In genomic region chr3:57983734-57984518, GRCh38 we compare ENCODE assay signal across 8 cellular contexts. TPM values are rescaled to one million over a fixed set of nuclear protein-coding genes. Genes with fewer than 3 reads are reported as not detected.
DNase-seq lines count a peak whose midpoint lies in the region; ATAC-seq and TF ChIP-seq lines count a peak whose summit lies in the region.

No MANE protein-coding gene starts in this region.

- peak in 1 of 2 experiments; percentile 94; a peak in 2 of 4 replicates for TF ChIP-seq EP300 in SK-N-SH (IDR thresholded peaks at IDR 0.05; ENCODE audit: borderline replicate concordance in 1 of 2, low read depth in 1 of 2, low read length in 1 of 2)

- intact Hi-C loops in ascending aorta (cut with DNase I) (no loop called here), lower lobe of right lung (cut with DNase I) (no loop called here)

- peak overlapping the region; percentile 54; the same call in 1 of the 2 replicates for H3K9ac ChIP-seq in SK-N-SH

- H3K36me3 ChIP-seq in SK-N-SH (replicated peaks in 1 of 2; ENCODE audit: control insufficient read depth in 1 of 2, insufficient read depth in 2 of 2, low read length in 1 of 2) (no peaks in the 10 kb centered on the region), ascending aorta (no peaks in the 10 kb centered on the region), lower lobe of right lung (no peaks in the 10 kb centered on the region)

- WGBS in SK-N-SH (ENCODE audit: low lambda C conversion rate), result 13% methylated on average over 5 of the region's 5 CpGs

- CTCF ChIA-PET in SK-N-SH (lab: Yijun Ruan, JAX), result no interaction called here

- DNase-seq in Ammon's horn (ENCODE audit: low spot score), result peak; percentile 77
- DNase-seq in SK-N-SH, result no peak
- peak; percentile 30 to 79 for DNase-seq in ascending aorta (ENCODE audit: low spot score in 2 of 2)
- peak; percentile 66 for DNase-seq in lower lobe of right lung
- peak; percentile 8 to 53 for DNase-seq in stimulated activated CD8-positive, alpha-beta memory T cell treated with anti-CD3 and anti-CD28 coated beads, Interleukin-7, amount 100 ng/mL, for 48 hours (ENCODE audit: extremely low read depth in 1 of 2, low read depth in 1 of 2)
- no peak for DNase-seq in ecto neural progenitor cell (ENCODE audit: low spot score)

- H4K20me1 ChIP-seq in SK-N-SH (ENCODE audit: insufficient read depth), result no peaks in the 10 kb centered on the region

- H3K9me3 ChIP-seq in SK-N-SH, result no peaks in the 10 kb centered on the region
- H3K9me3 ChIP-seq in ascending aorta, result no peaks in the 10 kb centered on the region
- no peaks in the 10 kb centered on the region for H3K9me3 ChIP-seq in lower lobe of right lung

- POLR2A ChIA-PET in SK-N-SH (lab: Yijun Ruan, JAX), result no interaction called here

- H3K4me3 ChIP-seq in SK-N-SH (ENCODE audit: low read depth in 2 of 2, low read length in 1 of 2), result no peak overlapping the region
- H3K4me3 ChIP-seq in ascending aorta, result no peak overlapping the region
- no peak overlapping the region for H3K4me3 ChIP-seq in lower lobe of right lung

- peak; percentile 95 for ATAC-seq in GM19372 (IDR thresholded peaks at IDR 0.05; ENCODE audit: low read depth, unreplicated experiment)
- ATAC-seq in HG03457 (IDR thresholded peaks at IDR 0.05; ENCODE audit: unreplicated experiment), result peak; percentile 97
- ATAC-seq in lower lobe of right lung, result peak; percentile 86 to 93

- H3K9me2 ChIP-seq in SK-N-SH, result no peaks in the 10 kb centered on the region

- H3F3A ChIP-seq in SK-N-SH (replicated peaks; ENCODE audit: insufficient read depth), result peaks cover 14% of the 10 kb centered on the region

- H3K27me3 ChIP-seq in SK-N-SH (ENCODE audit: insufficient read depth) (no peaks in the 10 kb centered on the region), ascending aorta (no peaks in the 10 kb centered on the region), lower lobe of right lung (ENCODE audit: low read depth) (no peaks in the 10 kb centered on the region)

- H3K4me1 ChIP-seq in SK-N-SH (ENCODE audit: control insufficient read depth in 1 of 2, insufficient read depth in 2 of 2, low read depth in 1 of 2, low read length in 1 of 2), result peaks cover 0 to 9% of the 10 kb centered on the region in 2 experiments; a peak in 2 of 4 replicates
- H3K4me1 ChIP-seq in ascending aorta, result no peaks in the 10 kb centered on the region
- H3K4me1 ChIP-seq in lower lobe of right lung, result peaks cover 25% of the 10 kb centered on the region

- peak overlapping the region; percentile 25 to 90; a peak in 3 of 4 replicates for H3K27ac ChIP-seq in SK-N-SH (ENCODE audit: low read depth in 2 of 2, low read length in 1 of 2)
- H3K27ac ChIP-seq in ascending aorta, result no peak overlapping the region
- H3K27ac ChIP-seq in lower lobe of right lung, result peak overlapping the region; percentile 59

- no peak for TF ChIP-seq CTCF in SK-N-SH (IDR thresholded peaks at IDR 0.05)
- no peak for TF ChIP-seq CTCF in ascending aorta (IDR thresholded peaks at IDR 0.05)
- TF ChIP-seq CTCF in lower lobe of right lung (IDR thresholded peaks at IDR 0.05), result no peak

- H2AFZ ChIP-seq in SK-N-SH (ENCODE audit: low read depth), result peak overlapping the region; percentile 23; the same call in 1 of the 2 replicates

- H3K4me2 ChIP-seq in SK-N-SH, result peak overlapping the region; percentile 60

- no peaks in the 10 kb centered on the region for H3K79me2 ChIP-seq in SK-N-SH (ENCODE audit: insufficient read depth)

- TF ChIP-seq RAD21 in SK-N-SH (IDR thresholded peaks at IDR 0.05; ENCODE audit: low read length), result no peak

TF ChIP-seq in SK-N-SH, 30 proteins besides CTCF, POLR2A, EP300 and RAD21 (continues in another document):
- TF ChIP-seq MEF2A (IDR thresholded peaks at IDR 0.05; ENCODE audit: borderline replicate concordance, low read depth) (peak; percentile 63; the same call in 1 of the 2 replicates), FOXJ3 (CRISPR knock-in tag; IDR thresholded peaks at IDR 0.05) (no peak), FOSL2 (IDR thresholded peaks at IDR 0.05; ENCODE audit: borderline replicate concordance, low read depth) (peak; percentile 96), RCOR1 (IDR thresholded peaks at IDR 0.05; ENCODE audit: low read length) (no peak), PBX3 (IDR thresholded peaks at IDR 0.05) (peak; percentile 93), POLR2AphosphoS5 (IDR thresholded peaks at IDR 0.05; ENCODE audit: low read depth, low read length) (peak; percentile 72; the same call in 1 of the 2 replicates), ZBTB33 (IDR thresholded peaks at IDR 0.05; ENCODE audit: borderline replicate concordance, low read depth) (peak; percentile 61), GABPA (IDR thresholded peaks at IDR 0.05; ENCODE audit: low read depth) (0 out of 2 replicates have a peak, but pooled peaks have one; percentile 17), ELF1 (IDR thresholded peaks at IDR 0.05) (no peak; the same call in 1 of the 2 replicates), JUND (IDR thresholded peaks at IDR 0.05) (peak; percentile 94), FOXM1 (IDR thresholded peaks at IDR 0.05; ENCODE audit: low read depth) (peak; percentile 65; the same call in 1 of the 2 replicates), TCF12 (IDR thresholded peaks at IDR 0.05) (peak; percentile 92), MAX (IDR thresholded peaks at IDR 0.05; ENCODE audit: low read depth) (peak; percentile 79), NRF1 (IDR thresholded peaks at IDR 0.05; ENCODE audit: low read depth, low read length) (no peak), EZH2phosphoT487 (IDR thresholded peaks at IDR 0.05; ENCODE audit: borderline replicate concordance, low read depth) (no peak), REST (IDR thresholded peaks at IDR 0.05; ENCODE audit: low read depth, low read length) (peak; percentile 38; the same call in 1 of the 2 replicates), RXRA (IDR thresholded peaks at IDR 0.05; ENCODE audit: borderline replicate concordance, low read depth) (peak; percentile 94), MXI1 (IDR thresholded peaks at IDR 0.05; ENCODE audit: low read depth, low read length) (no peak), RFX5 (IDR thresholded peaks at IDR 0.05; ENCODE audit: low read length) (no peak), TEAD4 (IDR thresholded peaks at IDR 0.05; ENCODE audit: borderline replicate concordance, insufficient read depth) (peak; percentile 84), GATA2 (CRISPR knock-in tag; IDR thresholded peaks at IDR 0.05) (no peak), TAF1 (IDR thresholded peaks at IDR 0.05; ENCODE audit: borderline replicate concordance, low read depth, low read length) (peak; percentile 33; the same call in 1 of the 2 replicates)

RNA-seq across cellular contexts. Expression of gene FLNB, which starts 24.3 kb away (rescaled TPM):
- polyA plus RNA-seq in SK-N-SH (2012; rRNA removed), result 115 and 127 TPM in 2 replicates
- 44.1 and 52.4 TPM in 2 replicates for polyA plus RNA-seq in SK-N-SH (2012; cell fraction: cytosol; rRNA removed)
- polyA plus RNA-seq in SK-N-SH (2012; cell fraction: nucleus; rRNA removed), result 397 and 536 TPM in 2 replicates
- total RNA-seq in ascending aorta (144 TPM), lower lobe of right lung (83.3 TPM)

Comparison
In these comparisons a context has a peak if more than half of its experiments do, and no peak if none do; other contexts are left out.
1. DNase-seq: peak in Ammon's horn (single experiment), ascending aorta (2 of 2), lower lobe of right lung (single experiment) and stimulated activated CD8-positive, alpha-beta memory T cell treated with anti-CD3 and anti-CD28 coated beads, Interleukin-7, amount 100 ng/mL, for 48 hours (2 of 2); none in SK-N-SH (single experiment) and ecto neural progenitor cell (single experiment).
2. H3K27ac ChIP-seq: peak in SK-N-SH (2 of 2) and lower lobe of right lung (single experiment); none in ascending aorta (0 of 2).
3. Peak in every context shown above with its lines, with median percentiles within 50 percentile points of each other: ATAC-seq.